Comparison of ENCODE assay signal across 21 cellular contexts in genomic region chr1:111131693-111132092, GRCh38. TPM values are rescaled to one million over a fixed set of nuclear protein-coding genes. Genes with fewer than 3 reads are reported as not detected.
DNase-seq lines count a peak whose midpoint lies in the region; ATAC-seq, FAIRE-seq and TF ChIP-seq lines count a peak whose summit lies in the region.
"Had no signal": no experiment of that assay in that cellular context is flagged by ENCODE, and none has a peak within 500 bp of the region (broad histone marks: within the 10 kb centered on the region; RNA-seq: fewer than 3 reads in every experiment).

No MANE protein-coding gene starts in this region.

- H3K9me1 ChIP-seq in K562 (ENCODE audit: control insufficient read depth, insufficient read depth, low read length) = no peaks in the 10 kb centered on the region

- CTCF ChIA-PET in activated CD8-positive, alpha-beta T cell treated with anti-CD3 and anti-CD28 coated beads, Interleukin-2, amount 10 ng/mL, durations not matched to agents 7 days and 5 days (lab: Charles Lee) = interaction anchor here (0.9 kb wide), 1 partner anchor 8 kb away, joined by 3 read pairs; no protein-coding TSS in a partner anchor
- CTCF ChIA-PET in activated CD8-positive, alpha-beta T cell treated with anti-CD3 and anti-CD28 coated beads for 36 hours (lab: Charles Lee) = interaction anchor here (1.2 to 1.3 kb wide), 2 partner anchors 11 to 101 kb away, joined by 3 read pairs; no protein-coding TSS in a partner anchor
- CTCF ChIA-PET in K562 (lab: Yijun Ruan, JAX; ENCODE audit: low intra/inter-chr PET ratio) = interaction anchor here (0.6 kb wide), 1 partner anchor 87 kb away, joined by 3 read pairs; no protein-coding TSS in a partner anchor

- TF ChIP-seq CTCF in activated CD8-positive, alpha-beta T cell treated with anti-CD3 and anti-CD28 coated beads for 36 hours (IDR thresholded peaks at IDR 0.05) = no peak
- TF ChIP-seq CTCF in OCI-LY1 (IDR thresholded peaks at IDR 0.05; ENCODE audit: low read length) (no peak), K562 (IDR thresholded peaks at IDR 0.05 in 2 of 3, conservative IDR thresholded peaks at IDR 0.05 in 1 of 3; ENCODE audit: insufficient read depth in 2 of 3, low read depth in 1 of 3, low read length in 3 of 3) (no peak), tibial nerve (IDR thresholded peaks at IDR 0.05) (no peak)

- peak overlapping the region; percentile 3 for H3K27ac Mint-ChIP-seq in activated CD8-positive, alpha-beta T cell treated with anti-CD3 and anti-CD28 coated beads, Interleukin-2, amount 10 ng/mL, durations not matched to agents 7 days and 5 days
- H3K27ac Mint-ChIP-seq in activated CD8-positive, alpha-beta T cell treated with anti-CD3 and anti-CD28 coated beads for 36 hours = no peak overlapping the region
- H3K27ac Mint-ChIP-seq: CD8-positive, alpha-beta memory T cell; HFFc6 had no signal

- H3K4me2 ChIP-seq in OCI-LY1 (ENCODE audit: low read length) (no peak overlapping the region), K562 (ENCODE audit: insufficient read depth, low read length) (no peak overlapping the region)

- H3K36me3 ChIP-seq in OCI-LY1 (ENCODE audit: insufficient read depth, low read length) (peaks cover 44% of the 10 kb centered on the region), K562 (ENCODE audit: control insufficient read depth, insufficient read depth, low read length) (peaks cover 48% of the 10 kb centered on the region), subcutaneous abdominal adipose tissue (ENCODE audit: control insufficient read depth in 5 of 5, insufficient read depth in 5 of 5, low read length in 5 of 5) (peaks cover 18 to 44% (median 40%) of the 10 kb centered on the region in 5 donors), tibial nerve (peaks cover 0 to 51% (median under 1%) of the 10 kb centered on the region in 3 donors)

- peak overlapping the region; percentile 70 for H3K27ac ChIP-seq in OCI-LY1 (ENCODE audit: low read depth, low read length, poor library complexity, severe bottlenecking)
- H3K27ac ChIP-seq in K562 (ENCODE audit: extremely low read depth, low read depth, low read length) = no peak overlapping the region
- peak overlapping the region; percentile 23 for H3K27ac ChIP-seq in subcutaneous abdominal adipose tissue (ENCODE audit: low read depth, low read length)
- H3K27ac ChIP-seq in tibial nerve = no peak overlapping the region
- H3K27ac ChIP-seq: 22Rv1, RWPE1, SJSA1 had no signal

- TF ChIP-seq RAD21 in K562 (CRISPR knock-in tag; conservative IDR thresholded peaks at IDR 0.05 in 1 of 2, IDR thresholded peaks at IDR 0.05 in 1 of 2) = no peak

- no peak overlapping the region for H2AFZ ChIP-seq in OCI-LY1 (ENCODE audit: low read length)
- no peak overlapping the region for H2AFZ ChIP-seq in K562 (ENCODE audit: low read depth, low read length)

- H3K9ac ChIP-seq in OCI-LY1 (ENCODE audit: low read length) = no peak overlapping the region
- no peak overlapping the region for H3K9ac ChIP-seq in K562 (ENCODE audit: insufficient read depth in 1 of 2, low read depth in 2 of 2, low read length in 2 of 2)
- no peak overlapping the region for H3K9ac ChIP-seq in subcutaneous abdominal adipose tissue (ENCODE audit: low read length in 5 of 5)

- H3K4me1 ChIP-seq in OCI-LY1 (ENCODE audit: insufficient read depth, low read length, severe bottlenecking) (peaks cover 71% of the 10 kb centered on the region), K562 (replicated peaks in 1 of 2; ENCODE audit: control insufficient read depth in 2 of 2, insufficient read depth in 2 of 2, low read length in 2 of 2) (no peaks in the 10 kb centered on the region), subcutaneous abdominal adipose tissue (ENCODE audit: control insufficient read depth in 5 of 5, insufficient read depth in 5 of 5, low read length in 5 of 5) (peaks cover 0 to 9% (median 3%) of the 10 kb centered on the region in 5 donors), tibial nerve (peaks cover 0 to 8% (median 0%) of the 10 kb centered on the region in 4 donors)
- H3K4me1 ChIP-seq: SJSA1 had no signal

- H3F3A ChIP-seq in OCI-LY1 (ENCODE audit: insufficient read depth, low read length) = peaks cover 27% of the 10 kb centered on the region

- no peak overlapping the region for H3K4me3 Mint-ChIP-seq in activated CD8-positive, alpha-beta T cell treated with anti-CD3 and anti-CD28 coated beads, Interleukin-2, amount 10 ng/mL, durations not matched to agents 7 days and 5 days
- H3K4me3 Mint-ChIP-seq in activated CD8-positive, alpha-beta T cell treated with anti-CD3 and anti-CD28 coated beads for 36 hours = no peak overlapping the region
- H3K4me3 Mint-ChIP-seq: CD8-positive, alpha-beta memory T cell; HFFc6 had no signal

- H3K9me3 ChIP-seq in OCI-LY1 (ENCODE audit: low read length) = no peaks in the 10 kb centered on the region
- no peaks in the 10 kb centered on the region for H3K9me3 ChIP-seq in K562 (replicated peaks; ENCODE audit: control insufficient read depth, insufficient read depth, low read depth, low read length)
- H3K9me3 ChIP-seq in subcutaneous abdominal adipose tissue (ENCODE audit: control insufficient read depth in 5 of 5, low read length in 5 of 5) = no peaks in the 10 kb centered on the region
- H3K9me3 ChIP-seq in tibial nerve = no peaks in the 10 kb centered on the region
- H3K9me3 ChIP-seq: SJSA1 had no signal

- no peak for FAIRE-seq in K562 (lab: Jason Lieb, UNC)
- FAIRE-seq: H54 had no signal

- ATAC-seq in activated CD8-positive, alpha-beta T cell treated with anti-CD3 and anti-CD28 coated beads, Interleukin-2, amount 10 ng/mL, durations not matched to agents 7 days and 5 days = no peak
- no peak for ATAC-seq in activated CD8-positive, alpha-beta T cell treated with anti-CD3 and anti-CD28 coated beads for 36 hours
- ATAC-seq in K562 (no peak), GM18907 (IDR thresholded peaks at IDR 0.05; ENCODE audit: unreplicated experiment) (no peak), Right ventricle myocardium inferior (no peak)
- ATAC-seq: PC-3 had no signal

- TF ChIP-seq EP300 in K562 (IDR thresholded peaks at IDR 0.05; ENCODE audit: low read length) (no peak), tibial nerve (IDR thresholded peaks at IDR 0.05) (no peak)

- 85% methylated on average over 4 of the region's 4 CpGs for WGBS in K562 (ENCODE audit: insufficient coverage, low coverage, missing lambda C conversion rate)
- 80 to 89% methylated on average over 4 of the region's 4 CpGs for WGBS in tibial nerve, 2 donors

- H3K9me3 Mint-ChIP-seq in activated CD8-positive, alpha-beta T cell treated with anti-CD3 and anti-CD28 coated beads, Interleukin-2, amount 10 ng/mL, durations not matched to agents 7 days and 5 days (ENCODE audit: insufficient read depth) = no peaks in the 10 kb centered on the region
- no peaks in the 10 kb centered on the region for H3K9me3 Mint-ChIP-seq in activated CD8-positive, alpha-beta T cell treated with anti-CD3 and anti-CD28 coated beads for 36 hours
- H3K9me3 Mint-ChIP-seq: CD8-positive, alpha-beta memory T cell; HFFc6 had no signal

- TF ChIP-seq POLR2A in K562 (conservative IDR thresholded peaks at IDR 0.05) (no peak; the same call in 1 of the 2 replicates), tibial nerve (IDR thresholded peaks at IDR 0.05) (no peak)

- H3K27me3 ChIP-seq in OCI-LY1 (ENCODE audit: insufficient read depth, low read length) (no peaks in the 10 kb centered on the region), K562 (ENCODE audit: control insufficient read depth in 2 of 2, insufficient read depth in 2 of 2, low read length in 2 of 2) (no peaks in the 10 kb centered on the region), subcutaneous abdominal adipose tissue (ENCODE audit: control insufficient read depth in 5 of 5, insufficient read depth in 4 of 5, low read length in 5 of 5) (no peaks in the 10 kb centered on the region), tibial nerve (no peaks in the 10 kb centered on the region)
- H3K27me3 ChIP-seq: SJSA1 had no signal

- in situ Hi-C loops in K562 (cut with MboI) = no loop called here

- H3K27me3 Mint-ChIP-seq in activated CD8-positive, alpha-beta T cell treated with anti-CD3 and anti-CD28 coated beads, Interleukin-2, amount 10 ng/mL, durations not matched to agents 7 days and 5 days (ENCODE audit: low read depth) = no peaks in the 10 kb centered on the region
- H3K27me3 Mint-ChIP-seq in activated CD8-positive, alpha-beta T cell treated with anti-CD3 and anti-CD28 coated beads for 36 hours = no peaks in the 10 kb centered on the region
- H3K27me3 Mint-ChIP-seq: CD8-positive, alpha-beta memory T cell had no signal

- peaks cover 28% of the 10 kb centered on the region for H3K4me1 Mint-ChIP-seq in activated CD8-positive, alpha-beta T cell treated with anti-CD3 and anti-CD28 coated beads, Interleukin-2, amount 10 ng/mL, durations not matched to agents 7 days and 5 days (ENCODE audit: low read depth)
- H3K4me1 Mint-ChIP-seq in activated CD8-positive, alpha-beta T cell treated with anti-CD3 and anti-CD28 coated beads for 36 hours (ENCODE audit: low read depth) = peaks cover 48% of the 10 kb centered on the region

- no peaks in the 10 kb centered on the region for H3K9me2 ChIP-seq in OCI-LY1 (ENCODE audit: low read depth, low read length)

- no peak overlapping the region for H3K4me3 ChIP-seq in OCI-LY1 (ENCODE audit: low read depth, low read length, poor library complexity, severe bottlenecking)
- no peak overlapping the region for H3K4me3 ChIP-seq in K562
- H3K4me3 ChIP-seq in subcutaneous abdominal adipose tissue (ENCODE audit: low read depth in 1 of 5, low read length in 5 of 5) = no peak overlapping the region
- H3K4me3 ChIP-seq in tibial nerve = no peak overlapping the region
- H3K4me3 ChIP-seq: SJSA1 had no signal

- no peak for DNase-seq in activated CD8-positive, alpha-beta T cell treated with anti-CD3 and anti-CD28 coated beads, Interleukin-2, amount 10 ng/mL, durations not matched to agents 7 days and 5 days
- no peak for DNase-seq in activated CD8-positive, alpha-beta T cell treated with anti-CD3 and anti-CD28 coated beads for 36 hours
- DNase-seq in K562 (ENCODE audit: extremely low read depth in 1 of 4, low spot score in 3 of 4) = no peak
- DNase-seq in tibial nerve (ENCODE audit: low spot score in 2 of 2) = no peak
- no peak for DNase-seq in Right ventricle myocardium inferior (ENCODE audit: missing footprints)
- DNase-seq: CD8-positive, alpha-beta memory T cell; DND-41; GDM1; HFFc6; NCI-H187; NCI-H69; NK-92 treated with Interleukin-12 subunit alpha and Interleukin-12 subunit beta, amount 100 ng/mL, for 24 hours; PC-3; SW 1271 had no signal

- H3K79me2 ChIP-seq in OCI-LY1 (ENCODE audit: insufficient read depth, low read length) (peaks cover 8% of the 10 kb centered on the region), K562 (ENCODE audit: control insufficient read depth, insufficient read depth, low read length) (no peaks in the 10 kb centered on the region)

- no TSS peak for BruUV-seq in K562 (replicated peaks; lab: Mats Ljungman, UMichigan)

- intact Hi-C loops in activated CD8-positive, alpha-beta T cell treated with anti-CD3 and anti-CD28 coated beads for 36 hours (cut with micrococcal nuclease) = no loop called here
- intact Hi-C loops in K562 (cut with micrococcal nuclease) = no loop called here
- intact Hi-C loops in Right ventricle myocardium inferior (cut with DNase I) = no loop called here

- peaks cover 56% of the 10 kb centered on the region for H3K36me3 Mint-ChIP-seq in activated CD8-positive, alpha-beta T cell treated with anti-CD3 and anti-CD28 coated beads, Interleukin-2, amount 10 ng/mL, durations not matched to agents 7 days and 5 days (ENCODE audit: low read depth)
- H3K36me3 Mint-ChIP-seq in activated CD8-positive, alpha-beta T cell treated with anti-CD3 and anti-CD28 coated beads for 36 hours (ENCODE audit: low read depth) = peaks cover 57% of the 10 kb centered on the region

- H4K20me1 ChIP-seq in OCI-LY1 (ENCODE audit: insufficient read depth, low read length) (no peaks in the 10 kb centered on the region), K562 (replicated peaks; ENCODE audit: control insufficient read depth, insufficient read depth, low read length) (no peaks in the 10 kb centered on the region)

- POLR2A ChIA-PET in activated CD8-positive, alpha-beta T cell treated with anti-CD3 and anti-CD28 coated beads, Interleukin-2, amount 10 ng/mL, durations not matched to agents 7 days and 5 days (lab: Charles Lee) = no interaction called here
- POLR2A ChIA-PET in activated CD8-positive, alpha-beta T cell treated with anti-CD3 and anti-CD28 coated beads for 36 hours (lab: Charles Lee) = no interaction called here
- POLR2A ChIA-PET in K562 (lab: Yijun Ruan, JAX) = interaction anchor here (0.8 to 1.2 kb wide), 4 partner anchors 9 to 29 kb away, joined by 3 to 4 read pairs (median 3); no protein-coding TSS in a partner anchor

RNA-seq across cellular contexts. Expression of gene DRAM2, which starts 8.2 kb away (rescaled TPM):
- total RNA-seq in activated CD8-positive, alpha-beta T cell treated with anti-CD3 and anti-CD28 coated beads, Interleukin-2, amount 10 ng/mL, durations not matched to agents 7 days and 5 days = 10 to 100 TPM; 27.5 to 29.3 TPM
- total RNA-seq in activated CD8-positive, alpha-beta T cell treated with anti-CD3 and anti-CD28 coated beads for 36 hours = 10 to 100 TPM; 27.5 to 37.2 TPM
- 55.1 and 79.4 TPM in 2 replicates for total RNA-seq in K562 (2011; cell fraction: chromatin; rRNA removed; ENCODE audit: low replicate concordance)
- 47.5 and 52.1 TPM in 2 replicates for total RNA-seq in K562 (2011; cell fraction: nucleolus; rRNA removed)
- total RNA-seq in K562 (2011; cell fraction: nucleoplasm; rRNA removed) = 96.9 and 112 TPM in 2 replicates
- total RNA-seq in K562 (2014; rRNA removed) (29.0 and 38.2 TPM in 2 replicates), K562 (2014; rRNA removed; fragmentation: Illumina TruSeq; extraction: Trizol) (53.5 and 56.8 TPM in 2 replicates), K562 (2015; rRNA removed; fragmentation: Illumina TruSeq; extraction: Trizol) (43.3 and 44.1 TPM in 2 replicates), K562 (2021) (35.9 and 41.9 TPM in 2 replicates), tibial nerve (10 to 100 TPM; 30.3 to 64.3 (median 37.6) TPM), Right ventricle myocardium inferior (37.1 TPM)
- polyA plus RNA-seq in K562 (2011; rRNA removed) (158 and 161 TPM in 2 replicates), K562 (2014; fragmentation: Illumina TruSeq; extraction: Trizol) (67.4 and 77.7 TPM in 2 replicates), K562 (2014; fragmentation: Nextera tagmentation; extraction: Ambion mirVana) (100 to 1,000 TPM in 1 of 2 experiments, 10 to 100 TPM in 1; 93.4 to 101 TPM), K562 (2014; rRNA removed) (46.4 and 60.2 TPM in 2 replicates)
- polyA plus RNA-seq in K562 (2011; cell fraction: cytosol; rRNA removed) = 38.2 and 103 TPM in 2 replicates
- 81.1 and 121 TPM in 2 replicates for polyA plus RNA-seq in K562 (2011; cell fraction: nucleus; rRNA removed)
- polyA plus RNA-seq in K562 (2012) = 36.3 and 87.9 TPM in 2 replicates
- 92.2 and 94.6 TPM in 2 replicates for polyA minus RNA-seq in K562 (2011; rRNA and poly(A)+ RNA removed)
- polyA minus RNA-seq in K562 (2011; cell fraction: cytosol; rRNA and poly(A)+ RNA removed) = 27.1 and 32.8 TPM in 2 replicates
- polyA minus RNA-seq in K562 (2011; cell fraction: nucleus; rRNA and poly(A)+ RNA removed) = 19.8 and 33.9 TPM in 2 replicates

RNA-seq across cellular contexts. Expression of gene CEPT1, which starts 8.3 kb away (rescaled TPM):
- total RNA-seq in activated CD8-positive, alpha-beta T cell treated with anti-CD3 and anti-CD28 coated beads, Interleukin-2, amount 10 ng/mL, durations not matched to agents 7 days and 5 days = 10 to 100 TPM; 36.6 to 37.5 TPM
- total RNA-seq in activated CD8-positive, alpha-beta T cell treated with anti-CD3 and anti-CD28 coated beads for 36 hours = 10 to 100 TPM; 36.0 to 38.6 TPM
- 77.6 and 152 TPM in 2 replicates for total RNA-seq in K562 (2011; cell fraction: chromatin; rRNA removed; ENCODE audit: low replicate concordance)
- 38.0 and 48.8 TPM in 2 replicates for total RNA-seq in K562 (2011; cell fraction: nucleolus; rRNA removed)
- total RNA-seq in K562 (2011; cell fraction: nucleoplasm; rRNA removed) = 77.7 and 110 TPM in 2 replicates
- total RNA-seq in K562 (2014; rRNA removed) (24.4 and 25.1 TPM in 2 replicates), K562 (2014; rRNA removed; fragmentation: Illumina TruSeq; extraction: Trizol) (52.7 and 54.1 TPM in 2 replicates), K562 (2015; rRNA removed; fragmentation: Illumina TruSeq; extraction: Trizol) (42.3 and 47.6 TPM in 2 replicates), K562 (2021) (35.5 and 45.7 TPM in 2 replicates), tibial nerve (10 to 100 TPM; 30.3 to 37.8 (median 32.8) TPM), Right ventricle myocardium inferior (15.5 TPM)
- polyA plus RNA-seq in K562 (2011; rRNA removed) (72.6 and 73.9 TPM in 2 replicates), K562 (2014; fragmentation: Illumina TruSeq; extraction: Trizol) (30.9 and 42.4 TPM in 2 replicates), K562 (2014; fragmentation: Nextera tagmentation; extraction: Ambion mirVana) (10 to 100 TPM; 39.1 to 46.4 TPM), K562 (2014; rRNA removed) (28.0 and 33.1 TPM in 2 replicates)
- polyA plus RNA-seq in K562 (2011; cell fraction: cytosol; rRNA removed) = 17.1 and 37.5 TPM in 2 replicates
- polyA plus RNA-seq in K562 (2011; cell fraction: nucleus; rRNA removed) = 34.6 and 56.8 TPM in 2 replicates
- 24.2 and 25.2 TPM in 2 replicates for polyA plus RNA-seq in K562 (2012)
- polyA minus RNA-seq in K562 (2011; rRNA and poly(A)+ RNA removed) = 86.2 and 109 TPM in 2 replicates
- 21.6 and 23.8 TPM in 2 replicates for polyA minus RNA-seq in K562 (2011; cell fraction: cytosol; rRNA and poly(A)+ RNA removed)
- 34.6 and 56.8 TPM in 2 replicates for polyA minus RNA-seq in K562 (2011; cell fraction: nucleus; rRNA and poly(A)+ RNA removed)

Comparison
In these comparisons a context has a peak if more than half of its experiments do, and no peak if none do; other contexts are left out.
1. H3K27ac ChIP-seq: peak in OCI-LY1 (single experiment) and subcutaneous abdominal adipose tissue (single experiment); none in K562 (single experiment) and tibial nerve (0 of 4).